Comparison of ENCODE assay signal across 10 cellular contexts in genomic region chr15:67823371-67824156, GRCh38. TPM values are rescaled to one million over a fixed set of nuclear protein-coding genes. Genes with fewer than 3 reads are reported as not detected.
A peak's percentile ranks its signal among the peaks of the same experiment; 100 is the strongest.
DNase-seq lines count a peak whose midpoint lies in the region; ATAC-seq and TF ChIP-seq lines count a peak whose summit lies in the region.
"Had no signal": no experiment of that assay in that cellular context is flagged by ENCODE, and none has a peak within 500 bp of the region (broad histone marks: within the 10 kb centered on the region; RNA-seq: fewer than 3 reads in every experiment).

No MANE protein-coding gene starts in this region.

- H3K9me3 ChIP-seq in DND-41 (ENCODE audit: insufficient read depth, low read length, severe bottlenecking) (no peaks in the 10 kb centered on the region), SJCRH30 (replicated peaks) (no peaks in the 10 kb centered on the region), iPS-15b (ENCODE audit: control insufficient read depth, insufficient read depth, low read length) (no peaks in the 10 kb centered on the region)
- H3K9me3 ChIP-seq: neutrophil had no signal

- no peaks in the 10 kb centered on the region for H4K20me1 ChIP-seq in DND-41 (ENCODE audit: insufficient read depth, low read length)

- no peaks in the 10 kb centered on the region for H3K79me2 ChIP-seq in DND-41 (ENCODE audit: insufficient read depth, low read length)

- peak overlapping the region; percentile 22; the same call in 1 of the 2 replicates for H3K4me2 ChIP-seq in DND-41 (ENCODE audit: insufficient read depth, low read length)

- H3K27me3 ChIP-seq in DND-41 (ENCODE audit: insufficient read depth, low read length, poor library complexity) (no peaks in the 10 kb centered on the region), SJCRH30 (no peaks in the 10 kb centered on the region), iPS-15b (ENCODE audit: control insufficient read depth, insufficient read depth, low read length) (peaks cover 92% of the 10 kb centered on the region)

- no peak for TF ChIP-seq CTCF in DND-41 (IDR thresholded peaks at IDR 0.05; ENCODE audit: borderline replicate concordance, extremely low read depth, low read length, poor library complexity, severe bottlenecking)

- 0 out of 2 replicates have a peak, but pooled peaks cover 2% of the 10 kb centered on the region for H3K4me1 ChIP-seq in DND-41 (ENCODE audit: insufficient read depth, low read length)
- H3K4me1 ChIP-seq in SJCRH30 = no peaks in the 10 kb centered on the region
- H3K4me1 ChIP-seq in iPS-15b (ENCODE audit: control insufficient read depth, insufficient read depth, low read length) = peaks cover 9% of the 10 kb centered on the region

- DNase-seq in 8988T = peak; percentile 81
- peak; percentile 19 for DNase-seq in DND-41
- DNase-seq in SJCRH30 = peak; percentile 69 to 75
- DNase-seq: stimulated activated naive CD4-positive, alpha-beta T cell treated with Interleukin-2 at 50 U/mL for 16 hours had no signal

- H3K27ac ChIP-seq in DND-41 (ENCODE audit: low read length) = no peak overlapping the region
- H3K27ac ChIP-seq in SJCRH30 = peak overlapping the region; percentile 8; the same call in 1 of the 2 replicates
- H3K27ac ChIP-seq: neutrophil had no signal

- H3K36me3 ChIP-seq in DND-41 (ENCODE audit: insufficient read depth, low read length) = peaks cover 5% of the 10 kb centered on the region
- H3K36me3 ChIP-seq in SJCRH30 = no peaks in the 10 kb centered on the region; the same call in 1 of the 2 replicates
- no peaks in the 10 kb centered on the region for H3K36me3 ChIP-seq in iPS-15b (ENCODE audit: control insufficient read depth, insufficient read depth, low read length)
- H3K36me3 ChIP-seq: neutrophil had no signal

- no peak overlapping the region for H3K9ac ChIP-seq in DND-41 (ENCODE audit: low read depth, low read length)
- H3K9ac ChIP-seq in iPS-15b (ENCODE audit: low read depth, low read length) = no peak overlapping the region

- H2AFZ ChIP-seq in DND-41 (ENCODE audit: low read depth, low read length) = no peak overlapping the region

- H3K4me3 ChIP-seq in DND-41 (ENCODE audit: low read depth in 1 of 2, low read length in 2 of 2) (no peak overlapping the region), SJCRH30 (peak overlapping the region; percentile 66), iPS-15b (ENCODE audit: low read depth, low read length) (peak overlapping the region; percentile 39)

- ATAC-seq in DND-41 (ENCODE audit: insufficient read depth, low read depth) = peak; percentile 55; the same call in 2 of the 3 replicates
- ATAC-seq in GM19023 (IDR thresholded peaks at IDR 0.05; ENCODE audit: unreplicated experiment) = no peak
- ATAC-seq in GM18870 (IDR thresholded peaks at IDR 0.05; ENCODE audit: unreplicated experiment) = no peak
- ATAC-seq in HG03045 (IDR thresholded peaks at IDR 0.05; ENCODE audit: unreplicated experiment) = no peak
- no peak for ATAC-seq in GM18867 (IDR thresholded peaks at IDR 0.05; ENCODE audit: unreplicated experiment)

RNA-seq across cellular contexts. Expression of gene SKOR1, which starts 1.7 kb away (rescaled TPM):
- 3.1 and 4.5 TPM in 2 replicates for total RNA-seq in SJCRH30 (2014; rRNA removed; shearing (Covaris generic))

RNA-seq across cellular contexts. Expression of gene RNU6-1, which starts 16.3 kb away (rescaled TPM):
- not detected in 2 replicates for total RNA-seq in SJCRH30 (2014; rRNA removed; shearing (Covaris generic))

Comparison
In these comparisons a context has a peak if more than half of its experiments do, and no peak if none do; other contexts are left out.
1. DNase-seq: peak in every context shown above with its lines; median percentile 81 in 8988T; 72 in SJCRH30; 19 in DND-41.
2. H3K4me3 ChIP-seq: peak in SJCRH30 (single experiment) and iPS-15b (single experiment); none in DND-41 (0 of 2).